8 cellular contexts compared by ENCODE assay signal in the genomic region with DNA sequence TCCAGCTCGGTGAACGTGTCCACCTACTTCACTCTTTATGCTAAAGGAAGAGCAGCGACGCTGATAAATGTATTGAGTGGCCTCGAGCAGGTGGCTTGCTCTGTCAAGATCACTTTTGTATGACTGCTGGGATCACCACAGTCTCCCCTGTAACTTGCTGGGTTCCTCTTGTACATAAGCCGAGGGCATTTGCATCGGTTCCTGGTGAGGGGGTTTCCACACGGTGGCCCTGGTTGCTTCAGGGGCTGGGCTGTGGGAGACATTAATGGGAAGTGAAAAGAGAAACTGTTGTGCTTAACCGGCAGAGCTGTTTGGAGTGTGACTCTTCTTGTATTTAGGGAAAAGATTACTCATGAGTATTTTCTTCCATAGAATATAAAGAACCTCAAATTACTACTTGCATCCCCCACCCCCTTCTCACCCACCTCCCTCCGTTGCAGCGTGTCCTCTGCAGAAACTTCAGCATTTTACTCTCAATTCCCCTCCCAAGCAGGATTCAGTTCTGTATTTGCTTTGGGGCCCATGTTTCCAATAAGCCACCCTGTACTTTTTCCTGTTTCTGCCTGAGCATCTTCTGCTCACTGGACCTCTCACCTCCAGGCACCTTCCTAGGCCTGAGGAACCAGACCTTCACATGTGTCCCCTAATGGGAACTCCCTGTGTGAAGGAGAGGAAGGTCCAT.
DNase-seq lines count a peak whose midpoint lies in the region; ATAC-seq, FAIRE-seq and TF ChIP-seq lines count a peak whose summit lies in the region.

No MANE protein-coding gene starts in this region.

- H3K23me2 ChIP-seq in H9 (ENCODE audit: insufficient read length, low read depth, low read length, poor library complexity, severe bottlenecking) = no peaks in the 10 kb centered on the region

- no peak overlapping the region for H3K9ac ChIP-seq in H9 (ENCODE audit: extremely low read depth, insufficient read length, low read length)

- H3K4me1 Mint-ChIP-seq in H9 = peaks cover 10 to 11% of the 10 kb centered on the region in 2 experiments
- peaks cover 54% of the 10 kb centered on the region for H3K4me1 Mint-ChIP-seq in activated naive CD8-positive, alpha-beta T cell treated with anti-CD3 and anti-CD28 coated beads for 36 hours

- H3K4ac ChIP-seq in H9 (ENCODE audit: low read depth, low read length) = no peak overlapping the region

- no peaks in the 10 kb centered on the region for H3K9me3 ChIP-seq in H9 (ENCODE audit: control insufficient read depth, low read depth, low read length)
- H3K9me3 ChIP-seq in spleen = no peaks in the 10 kb centered on the region

- no peak overlapping the region for H3K23ac ChIP-seq in H9 (ENCODE audit: insufficient read length, low read depth, low read length)

- H3K79me1 ChIP-seq in H9 (ENCODE audit: insufficient read depth, low read depth, low read length, poor library complexity, severe bottlenecking) = no peaks in the 10 kb centered on the region

- H2BK5ac ChIP-seq in H9 (ENCODE audit: insufficient read length, low read length) = no peak overlapping the region

- no peak overlapping the region for H4K8ac ChIP-seq in H9 (replicated peaks; ENCODE audit: insufficient read length, low read depth, low read length)

- H2BK15ac ChIP-seq in H9 (ENCODE audit: low read depth, low read length) = no peak overlapping the region

- no peaks in the 10 kb centered on the region for H3K79me2 ChIP-seq in H9 (ENCODE audit: insufficient read depth, low read length)

- H3K27ac Mint-ChIP-seq in H9 = peak overlapping the region in 2 of 3 experiments; percentile 71 to 82; a peak in 2 of 7 replicates
- H3K27ac Mint-ChIP-seq in activated naive CD8-positive, alpha-beta T cell treated with anti-CD3 and anti-CD28 coated beads for 36 hours = peak overlapping the region; percentile 78

- no peak overlapping the region for H3K4me3 Mint-ChIP-seq in H9
- H3K4me3 Mint-ChIP-seq in activated naive CD8-positive, alpha-beta T cell treated with anti-CD3 and anti-CD28 coated beads for 36 hours = peak overlapping the region; percentile 15

- H4K91ac ChIP-seq in H9 (ENCODE audit: insufficient read length, low read depth, low read length) = no peak overlapping the region

- no peak overlapping the region for H2AK5ac ChIP-seq in H9 (ENCODE audit: insufficient read length, low read length)

- H2BK12ac ChIP-seq in H9 (ENCODE audit: insufficient read length, low read depth, low read length) = no peak overlapping the region

- WGBS in H9 (ENCODE audit: extremely low coverage, insufficient read length, low lambda C conversion rate) = no CpG with 5 or more reads among the region's 11 CpGs
- WGBS in spleen, 5 donors = 25 to 36% (median 27%) methylated on average over 11 of the region's 11 CpGs

- H3K36me3 ChIP-seq in spleen = peaks cover 0 to 30% (median 2%) of the 10 kb centered on the region in 6 donors

- H4K20me1 ChIP-seq in H9 (ENCODE audit: control insufficient read depth, insufficient read depth, insufficient read length) = no peaks in the 10 kb centered on the region

- no peak overlapping the region for H3K56ac ChIP-seq in H9 (ENCODE audit: insufficient read length, low read depth, low read length)

- no peak overlapping the region for H4K5ac ChIP-seq in H9 (ENCODE audit: insufficient read length, low read depth, low read length)

- H3T11ph ChIP-seq in H9 (ENCODE audit: low read length) = no peak overlapping the region

- TF ChIP-seq CTCF in H9 (conservative IDR thresholded peaks at IDR 0.05) (no peak), spleen (IDR thresholded peaks at IDR 0.05 in 8 of 11, conservative IDR thresholded peaks at IDR 0.05 in 3 of 11) (no peak)

- H3K36me3 Mint-ChIP-seq in H9 (ENCODE audit: insufficient read depth in 1 of 3, low read depth in 3 of 3) = peaks cover 1 to 20% (median 6%) of the 10 kb centered on the region in 3 experiments; a peak in 6 of 7 replicates
- peaks cover 54% of the 10 kb centered on the region for H3K36me3 Mint-ChIP-seq in activated naive CD8-positive, alpha-beta T cell treated with anti-CD3 and anti-CD28 coated beads for 36 hours

- no peak overlapping the region for H2BK20ac ChIP-seq in H9 (ENCODE audit: low read depth, low read length, poor library complexity, severe bottlenecking)

- no peak overlapping the region for H2AFZ ChIP-seq in H9 (ENCODE audit: low read length)

- H2BK120ac ChIP-seq in H9 (ENCODE audit: low read depth, low read length, poor library complexity, severe bottlenecking) = no peak overlapping the region

- H3K27ac ChIP-seq in H9 (ENCODE audit: insufficient read length, low read depth, low read length) (no peak overlapping the region), spleen (peak overlapping the region; percentile 45 to 83 (median 77))

- peak overlapping the region in 1 of 8 donors; percentile 23 for H3K4me3 ChIP-seq in spleen

- TF ChIP-seq POLR2A in spleen (IDR thresholded peaks at IDR 0.05) = no peak

- no peaks in the 10 kb centered on the region for H3K27me3 Mint-ChIP-seq in H9 (ENCODE audit: low read depth)
- no peaks in the 10 kb centered on the region for H3K27me3 Mint-ChIP-seq in activated naive CD8-positive, alpha-beta T cell treated with anti-CD3 and anti-CD28 coated beads for 36 hours

- FAIRE-seq in RCC 7860 (lab: Jason Lieb, UNC) = no peak

- DNase-seq in H9 (peak; percentile 27), NCI-H2107 (lab: John Stamatoyannopoulos, UW) (peak; percentile 57), spleen (peak; percentile 89), cerebellum (ENCODE audit: low spot score) (no peak), NCI-H146 treated with DMSO at 0.1 percent for 48 hours (lab: John Stamatoyannopoulos, UW; ENCODE audit: unreplicated experiment) (no peak), RCC 7860 (ENCODE audit: low spot score) (no peak)
- peak; percentile 76 for DNase-seq in activated naive CD8-positive, alpha-beta T cell treated with anti-CD3 and anti-CD28 coated beads for 36 hours

- H3K18ac ChIP-seq in H9 (ENCODE audit: insufficient read length, low read depth, low read length) = no peak overlapping the region

- intact Hi-C loops in spleen (cut with DNase I; ENCODE audit: low total_unique reads) = no loop called here

- no peak overlapping the region for H3K4me2 ChIP-seq in H9 (ENCODE audit: insufficient read depth, insufficient read length, low read length)

- H3K9me3 Mint-ChIP-seq in H9 = no peaks in the 10 kb centered on the region
- peaks cover 2% of the 10 kb centered on the region for H3K9me3 Mint-ChIP-seq in activated naive CD8-positive, alpha-beta T cell treated with anti-CD3 and anti-CD28 coated beads for 36 hours

- peak overlapping the region; percentile 17; the same call in 1 of the 2 replicates for H3K14ac ChIP-seq in H9 (ENCODE audit: insufficient read depth, low read length)

- H3K4me1 ChIP-seq in H9 (ENCODE audit: insufficient read depth, low read length) (peaks cover 2% of the 10 kb centered on the region; the same call in 1 of the 2 replicates), spleen (peaks cover 48 to 100% (median 82%) of the 10 kb centered on the region in 6 donors)

- ATAC-seq in GM18520 (IDR thresholded peaks at IDR 0.05; ENCODE audit: unreplicated experiment) = peak; percentile 80

- no peaks in the 10 kb centered on the region for H3K27me3 ChIP-seq in H9 (ENCODE audit: insufficient read depth, low read length)
- H3K27me3 ChIP-seq in spleen (replicated peaks in 1 of 7) = no peaks in the 10 kb centered on the region

Comparison
In these comparisons a context has a peak if more than half of its experiments do, and no peak if none do; other contexts are left out.
1. DNase-seq: peak in H9 (single experiment), NCI-H2107 (single experiment), activated naive CD8-positive, alpha-beta T cell treated with anti-CD3 and anti-CD28 coated beads for 36 hours (single experiment) and spleen (single experiment); none in cerebellum (single experiment), NCI-H146 treated with DMSO at 0.1 percent for 48 hours (single experiment) and RCC 7860 (single experiment).